16 cellular contexts compared by ENCODE assay signal in genomic region chr6:16383607-16384206, GRCh38.
"Had no signal": no experiment of that assay in that cellular context is flagged by ENCODE, and none has a peak within 500 bp of the region (broad histone marks: within the 10 kb centered on the region; RNA-seq: fewer than 3 reads in every experiment).

No MANE protein-coding gene starts in this region.

- H3K9me3 ChIP-seq: colonic mucosa, esophagus squamous epithelium, left lung, neutrophil, right atrium auricular region, suprapubic skin, thyroid gland had no signal

- H3K36me3 ChIP-seq: colonic mucosa, left lung, right atrium auricular region, suprapubic skin, thyroid gland had no signal

- ATAC-seq: left lung; naive thymus-derived CD4-positive, alpha-beta T cell; stimulated activated effector memory CD8-positive, alpha-beta T cell treated with anti-CD3 and anti-CD28 coated beads, Interleukin-12 subunit alpha, Interleukin-12 subunit beta, amount 100 ng/mL, for 72 hours; stimulated activated naive CD8-positive, alpha-beta T cell treated with anti-CD3 and anti-CD28 coated beads, Interleukin-15, Interleukin-2, amounts not matched to agents 100 U/mL and 50 U/mL, for 24 hours had no signal

- H3K4me1 ChIP-seq: colonic mucosa, left lung, right atrium auricular region, suprapubic skin had no signal

- H3K27me3 ChIP-seq: colonic mucosa, esophagus squamous epithelium, left lung, neutrophil, right atrium auricular region, suprapubic skin, thyroid gland had no signal

- DNase-seq: colonic mucosa; dermis blood vessel endothelial cell; esophagus squamous epithelium; foreskin fibroblast; immature natural killer cell; left lung; naive thymus-derived CD4-positive, alpha-beta T cell; nephron progenitor cell; stimulated activated CD4-positive, alpha-beta T cell treated with anti-CD3 and anti-CD28 coated beads, Interleukin-4, amount 100 ng/mL, for 1 hour; stimulated activated CD8-positive, alpha-beta memory T cell treated with anti-CD3 and anti-CD28 coated beads, Interleukin-4, amount 100 ng/mL, for 48 hours; stimulated activated naive CD8-positive, alpha-beta T cell treated with anti-CD3 and anti-CD28 coated beads, Interleukin-15, Interleukin-2, amounts not matched to agents 100 U/mL and 50 U/mL, for 24 hours; thyroid gland had no signal

- H3K27ac ChIP-seq: colonic mucosa, esophagus squamous epithelium, left lung, neutrophil, right atrium auricular region, suprapubic skin, thyroid gland had no signal

- H3K4me3 ChIP-seq: colonic mucosa, esophagus squamous epithelium, left lung, right atrium auricular region, suprapubic skin, thyroid gland had no signal
